In genomic region chr7:95749515-95749914, GRCh38 we compare ENCODE assay signal across 23 cellular contexts. TPM values are rescaled to one million over a fixed set of nuclear protein-coding genes. Genes with fewer than 3 reads are reported as not detected.
A peak's percentile ranks its signal among the peaks of the same experiment; 100 is the strongest.
DNase-seq lines count a peak whose midpoint lies in the region; ATAC-seq, FAIRE-seq and TF ChIP-seq lines count a peak whose summit lies in the region.
"Had no signal": no experiment of that assay in that cellular context is flagged by ENCODE, and none has a peak within 500 bp of the region (broad histone marks: within the 10 kb centered on the region; RNA-seq: fewer than 3 reads in every experiment).

No MANE protein-coding gene starts in this region.

- TF ChIP-seq EP300 in K562 (IDR thresholded peaks at IDR 0.05; ENCODE audit: low read length), result no peak

- H3K9me1 ChIP-seq in K562 (ENCODE audit: control insufficient read depth, insufficient read depth, low read length), result no peaks in the 10 kb centered on the region

- peak overlapping the region; percentile 11; the same call in 1 of the 2 replicates for H3K4me2 ChIP-seq in BLaER1
- no peak overlapping the region for H3K4me2 ChIP-seq in K562 (ENCODE audit: insufficient read depth, low read length)
- H3K4me2 ChIP-seq in neuronal stem cell (ENCODE audit: insufficient read depth, low read length, poor library complexity, severe bottlenecking), result no peak overlapping the region
- H3K4me2 ChIP-seq: A549 had no signal

- TF ChIP-seq POLR2A in K562 (conservative IDR thresholded peaks at IDR 0.05), result no peak
- no peak for TF ChIP-seq POLR2A in lower leg skin (IDR thresholded peaks at IDR 0.05)

- no peak overlapping the region for H3K27ac ChIP-seq in BLaER1
- H3K27ac ChIP-seq in K562 (ENCODE audit: extremely low read depth, low read depth, low read length), result no peak overlapping the region
- H3K27ac ChIP-seq in neuronal stem cell (replicated peaks; ENCODE audit: low read length), result no peak overlapping the region
- H3K27ac ChIP-seq: 22Rv1, A549, HL-60 had no signal

- H3K18ac ChIP-seq in neuronal stem cell (ENCODE audit: low read length), result no peak overlapping the region

- H4K91ac ChIP-seq in neuronal stem cell (ENCODE audit: low read depth, low read length, poor library complexity), result no peak overlapping the region

- no peak overlapping the region for H2BK12ac ChIP-seq in neuronal stem cell (ENCODE audit: low read length)

- H4K20me1 ChIP-seq in BLaER1 (no peaks in the 10 kb centered on the region), K562 (replicated peaks; ENCODE audit: control insufficient read depth, insufficient read depth, low read length) (no peaks in the 10 kb centered on the region)

- H3K36me3 ChIP-seq in BLaER1 (no peaks in the 10 kb centered on the region), K562 (ENCODE audit: control insufficient read depth, insufficient read depth, low read length) (no peaks in the 10 kb centered on the region), neuronal stem cell (replicated peaks in 1 of 2; ENCODE audit: control insufficient read depth in 2 of 2, insufficient read depth in 2 of 2, low read length in 2 of 2) (no peaks in the 10 kb centered on the region)

- no peak for TF ChIP-seq RAD21 in K562 (CRISPR knock-in tag; conservative IDR thresholded peaks at IDR 0.05 in 1 of 2, IDR thresholded peaks at IDR 0.05 in 1 of 2)

- H3K27me3 ChIP-seq in BLaER1 (no peaks in the 10 kb centered on the region), K562 (ENCODE audit: control insufficient read depth in 2 of 2, insufficient read depth in 2 of 2, low read length in 2 of 2) (no peaks in the 10 kb centered on the region), neuronal stem cell (ENCODE audit: control insufficient read depth in 3 of 3, insufficient read depth in 3 of 3, low read depth in 1 of 3, low read length in 3 of 3) (peaks cover 0 to 5% (median 0%) of the 10 kb centered on the region in 3 experiments)

- H3K9ac ChIP-seq in BLaER1 (no peak overlapping the region), K562 (ENCODE audit: insufficient read depth in 1 of 2, low read depth in 2 of 2, low read length in 2 of 2) (no peak overlapping the region), neuronal stem cell (ENCODE audit: low read depth, low read length, poor library complexity) (peak overlapping the region; percentile 32)

- ATAC-seq in K562 (no peak), GM21737 (IDR thresholded peaks at IDR 0.05; ENCODE audit: unreplicated experiment) (no peak)
- ATAC-seq: A549, HCT116 had no signal

- no TSS peak for BruUV-seq in K562 (replicated peaks; lab: Mats Ljungman, UMichigan)

- intact Hi-C loops in K562 (cut with micrococcal nuclease), result no loop called here
- intact Hi-C loops in lower leg skin (cut with DNase I; ENCODE audit: low total_unique reads), result no loop called here

- no peak overlapping the region for H4K8ac ChIP-seq in neuronal stem cell (ENCODE audit: low read depth, low read length)

- H3K4ac ChIP-seq in neuronal stem cell (ENCODE audit: low read length), result no peak overlapping the region

- FAIRE-seq in K562 (lab: Jason Lieb, UNC), result no peak
- FAIRE-seq: A549 had no signal

- no peak overlapping the region for H2AFZ ChIP-seq in K562 (ENCODE audit: low read depth, low read length)
- H2AFZ ChIP-seq in neuronal stem cell (ENCODE audit: low read length), result no peak overlapping the region

- DNase-seq in NCI-H69 (lab: John Stamatoyannopoulos, UW) (peak; percentile 17), K562 (ENCODE audit: extremely low read depth in 1 of 4, low spot score in 3 of 4) (no peak), neuronal stem cell (ENCODE audit: low spot score) (no peak), lower leg skin (ENCODE audit: low spot score in 2 of 2) (no peak), CD1c-positive myeloid dendritic cell (ENCODE audit: extremely low spot score) (no peak)
- DNase-seq: AML-193; CD4-positive, CD25-positive, alpha-beta regulatory T cell; CD8-positive, alpha-beta memory T cell; COR-L47; DMS 273 treated with DMSO at 0.1 percent for 48 hours; DMS79; GDM1; GOT3; H7; HFFc6; IMR-90; KBM-7 had no signal

- H3K9me3 ChIP-seq in BLaER1 (no peaks in the 10 kb centered on the region), K562 (replicated peaks; ENCODE audit: control insufficient read depth, insufficient read depth, low read depth, low read length) (no peaks in the 10 kb centered on the region), neuronal stem cell (replicated peaks in 1 of 2; ENCODE audit: control insufficient read depth in 2 of 2, insufficient read depth in 1 of 2, low read depth in 1 of 2, low read length in 2 of 2) (no peaks in the 10 kb centered on the region)
- H3K9me3 ChIP-seq: A549 had no signal

- POLR2A ChIA-PET in K562 (lab: Yijun Ruan, JAX), result no interaction called here

- H2BK120ac ChIP-seq in neuronal stem cell (ENCODE audit: low read depth, low read length), result no peak overlapping the region

- H3K14ac ChIP-seq in neuronal stem cell (ENCODE audit: low read length), result no peak overlapping the region

- no peak overlapping the region for H3K4me3 ChIP-seq in BLaER1
- no peak overlapping the region for H3K4me3 ChIP-seq in K562
- H3K4me3 ChIP-seq in neuronal stem cell (ENCODE audit: low read length in 2 of 2), result no peak overlapping the region
- no peak overlapping the region for H3K4me3 ChIP-seq in lower leg skin (ENCODE audit: low read depth, poor library complexity, severe bottlenecking)
- H3K4me3 ChIP-seq: A549 had no signal

- in situ Hi-C loops in K562 (cut with MboI), result no loop called here

- no peak overlapping the region for H3K23ac ChIP-seq in neuronal stem cell (ENCODE audit: low read depth, low read length, poor library complexity)

- CTCF ChIA-PET in K562 (lab: Yijun Ruan, JAX; ENCODE audit: low intra/inter-chr PET ratio), result no interaction called here

- H3K79me2 ChIP-seq in K562 (ENCODE audit: control insufficient read depth, insufficient read depth, low read length), result no peaks in the 10 kb centered on the region

- H3K4me1 ChIP-seq in BLaER1 (peaks cover 7% of the 10 kb centered on the region), K562 (replicated peaks in 1 of 2; ENCODE audit: control insufficient read depth in 2 of 2, insufficient read depth in 2 of 2, low read length in 2 of 2) (no peaks in the 10 kb centered on the region), neuronal stem cell (ENCODE audit: control insufficient read depth in 2 of 2, insufficient read depth in 1 of 2, low read depth in 1 of 2, low read length in 2 of 2) (no peaks in the 10 kb centered on the region)
- H3K4me1 ChIP-seq: A549 had no signal

- no peak overlapping the region for H2AK5ac ChIP-seq in neuronal stem cell (ENCODE audit: low read depth, low read length)

- no peak overlapping the region for H2BK15ac ChIP-seq in neuronal stem cell (ENCODE audit: low read length)

- TF ChIP-seq CTCF in K562 (IDR thresholded peaks at IDR 0.05 in 2 of 3, conservative IDR thresholded peaks at IDR 0.05 in 1 of 3; ENCODE audit: insufficient read depth in 2 of 3, low read depth in 1 of 3, low read length in 3 of 3), result no peak
- TF ChIP-seq CTCF in lower leg skin (IDR thresholded peaks at IDR 0.05), result no peak

- no peak overlapping the region for H2BK5ac ChIP-seq in neuronal stem cell (ENCODE audit: low read length)

- no peaks in the 10 kb centered on the region for H3K79me1 ChIP-seq in neuronal stem cell (ENCODE audit: low read depth, low read length)

TF ChIP-seq in K562, 482 proteins besides CTCF, POLR2A, EP300 and RAD21:
- TF ChIP-seq USF2 (CRISPR knock-in tag; IDR thresholded peaks at IDR 0.05), result peak; percentile 24; the same call in 1 of the 2 replicates
- TF ChIP-seq TFE3 (CRISPR knock-in tag; IDR thresholded peaks at IDR 0.05), result peak; percentile 91
- no peak for TF ChIP-seq ZNF75A (CRISPR knock-in tag; IDR thresholded peaks at IDR 0.05)

RNA-seq across cellular contexts. Expression of gene DYNC1I1, which starts 22.8 kb away (rescaled TPM):
- total RNA-seq in K562 (2011; cell fraction: chromatin; rRNA removed; ENCODE audit: low replicate concordance), result 1.0 and 3.7 TPM in 2 replicates
- 0.33 and 0.53 TPM in 2 replicates for total RNA-seq in K562 (2011; cell fraction: nucleolus; rRNA removed)
- total RNA-seq in K562 (2011; cell fraction: nucleoplasm; rRNA removed), result 1.2 and 1.5 TPM in 2 replicates
- total RNA-seq in K562 (2014; rRNA removed), result 0.08 and 1.5 TPM in 2 replicates
- 0.33 and 0.64 TPM in 2 replicates for total RNA-seq in K562 (2014; rRNA removed; fragmentation: Illumina TruSeq; extraction: Trizol)
- total RNA-seq in K562 (2015; rRNA removed; fragmentation: Illumina TruSeq; extraction: Trizol), result 0.41 and 1.2 TPM in 2 replicates
- 0.22 and 0.54 TPM in 2 replicates for total RNA-seq in K562 (2021)
- 0.07 and 0.64 TPM in 2 replicates for polyA plus RNA-seq in K562 (2011; rRNA removed)
- polyA plus RNA-seq in K562 (2011; cell fraction: cytosol; rRNA removed), result 0.03 and 0.24 TPM in 2 replicates
- 0.10 and 0.18 TPM in 2 replicates for polyA plus RNA-seq in K562 (2011; cell fraction: nucleus; rRNA removed)
- 0.56 and 1.6 TPM in 2 replicates for polyA plus RNA-seq in K562 (2012)
- polyA plus RNA-seq in K562 (2014; fragmentation: Illumina TruSeq; extraction: Trizol), result 0.40 and 0.70 TPM in 2 replicates
- polyA plus RNA-seq in K562 (2014; fragmentation: Nextera tagmentation; extraction: Ambion mirVana), result under 1 TPM; 0.24 to 0.28 TPM
- polyA plus RNA-seq in K562 (2014; rRNA removed), result 0.16 and 0.44 TPM in 2 replicates
- polyA minus RNA-seq in K562 (2011; rRNA and poly(A)+ RNA removed), result 0.33 and 0.60 TPM in 2 replicates
- not detected in 2 replicates for polyA minus RNA-seq in K562 (2011; cell fraction: cytosol; rRNA and poly(A)+ RNA removed)
- polyA minus RNA-seq in K562 (2011; cell fraction: nucleus; rRNA and poly(A)+ RNA removed), result 0.44 and 0.81 TPM in 2 replicates
- 0.33 TPM for polyA plus RNA-seq in neuronal stem cell (2013, experiment 1 of 2)
- 0.30 TPM for polyA plus RNA-seq in neuronal stem cell (2013, experiment 2 of 2)
- total RNA-seq in lower leg skin, result 1 to 10 TPM in 3 of 4 donors, under 1 TPM in 1; 0.97 to 7.6 (median 3.7) TPM
- total RNA-seq: CD4-positive, CD25-positive, alpha-beta regulatory T cell; CD8-positive, alpha-beta memory T cell had no signal
- polyA plus RNA-seq: CD4-positive, CD25-positive, alpha-beta regulatory T cell; CD8-positive, alpha-beta memory T cell had no signal
